14 cellular contexts compared by ENCODE assay signal in the genomic region with DNA sequence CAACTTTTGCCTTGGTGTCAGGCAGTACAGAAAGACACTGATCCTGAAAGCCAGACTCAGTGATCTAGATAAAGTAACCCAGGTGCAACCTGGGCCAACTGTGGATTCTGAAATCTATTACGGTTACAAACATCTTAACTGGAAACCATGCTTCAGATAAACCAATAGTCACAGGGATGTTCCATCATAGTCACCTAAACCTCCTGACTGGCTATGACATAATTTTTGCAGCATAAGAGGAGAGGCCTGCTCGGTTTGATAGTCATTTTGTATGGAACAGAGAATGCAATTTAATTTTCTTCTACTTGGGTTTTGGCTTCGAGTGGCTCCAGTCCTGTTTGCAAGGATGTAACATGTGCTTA. TPM values are rescaled to one million over a fixed set of nuclear protein-coding genes. Genes with fewer than 3 reads are reported as not detected.
DNase-seq lines count a peak whose midpoint lies in the region; ATAC-seq and TF ChIP-seq lines count a peak whose summit lies in the region.
"Had no signal": no experiment of that assay in that cellular context is flagged by ENCODE, and none has a peak within 500 bp of the region (broad histone marks: within the 10 kb centered on the region; RNA-seq: fewer than 3 reads in every experiment).

No MANE protein-coding gene starts in this region.

- peak overlapping the region; percentile 17 to 44 for H3K4me3 Mint-ChIP-seq in activated T-cell treated with anti-CD3 and anti-CD28 coated beads, Interleukin-2, amount 50 U/mL, for 72 hours
- H3K4me3 Mint-ChIP-seq in IgD-negative memory B cell, result peak overlapping the region in 3 of 4 donors; percentile 10 to 71 (median 11)
- peak overlapping the region; percentile 72 for H3K4me3 Mint-ChIP-seq in activated T-helper 17 cell treated with anti-CD3 and anti-CD28 coated beads, Interleukin-2, amount 50 U/mL, for 72 hours
- H3K4me3 Mint-ChIP-seq in osteocyte (ENCODE audit: unreplicated experiment), result no peak overlapping the region

- H3K36me3 Mint-ChIP-seq in activated T-cell treated with anti-CD3 and anti-CD28 coated beads, Interleukin-2, amount 50 U/mL, for 72 hours (ENCODE audit: insufficient read depth in 2 of 2), result no peaks in the 10 kb centered on the region
- peaks cover 2% of the 10 kb centered on the region for H3K36me3 Mint-ChIP-seq in IgD-negative memory B cell
- H3K36me3 Mint-ChIP-seq in activated T-helper 17 cell treated with anti-CD3 and anti-CD28 coated beads, Interleukin-2, amount 50 U/mL, for 72 hours (ENCODE audit: low read depth), result peaks cover 5% of the 10 kb centered on the region
- no peaks in the 10 kb centered on the region for H3K36me3 Mint-ChIP-seq in osteocyte (ENCODE audit: unreplicated experiment)

- no peaks in the 10 kb centered on the region for H3K9me3 Mint-ChIP-seq in activated T-cell treated with anti-CD3 and anti-CD28 coated beads, Interleukin-2, amount 50 U/mL, for 72 hours
- H3K9me3 Mint-ChIP-seq in IgD-negative memory B cell, result peaks cover 1 to 3% (median 2%) of the 10 kb centered on the region in 3 donors
- H3K9me3 Mint-ChIP-seq in activated T-helper 17 cell treated with anti-CD3 and anti-CD28 coated beads, Interleukin-2, amount 50 U/mL, for 72 hours, result no peaks in the 10 kb centered on the region
- no peaks in the 10 kb centered on the region for H3K9me3 Mint-ChIP-seq in osteocyte (ENCODE audit: unreplicated experiment)

- no peaks in the 10 kb centered on the region for H3K27me3 Mint-ChIP-seq in activated T-cell treated with anti-CD3 and anti-CD28 coated beads, Interleukin-2, amount 50 U/mL, for 72 hours (ENCODE audit: low read depth)
- H3K27me3 Mint-ChIP-seq in IgD-negative memory B cell (peaks cover 39% of the 10 kb centered on the region), osteocyte (ENCODE audit: unreplicated experiment) (peaks cover 27% of the 10 kb centered on the region)
- no peaks in the 10 kb centered on the region for H3K27me3 Mint-ChIP-seq in activated T-helper 17 cell treated with anti-CD3 and anti-CD28 coated beads, Interleukin-2, amount 50 U/mL, for 72 hours

- ATAC-seq in activated T-cell treated with anti-CD3 and anti-CD28 coated beads, Interleukin-2, amount 50 U/mL, for 72 hours (replicated peaks in 1 of 2), result peak in 1 of 2 donors; percentile 7
- peak; percentile 8 for ATAC-seq in activated T-helper 17 cell treated with anti-CD3 and anti-CD28 coated beads, Interleukin-2, amount 50 U/mL, for 72 hours (replicated peaks)
- no peak for ATAC-seq in HG02973 (IDR thresholded peaks at IDR 0.05; ENCODE audit: unreplicated experiment)

- no peak for DNase-seq in activated T-cell treated with anti-CD3 and anti-CD28 coated beads, Interleukin-2, amount 50 U/mL, for 72 hours
- no peak for DNase-seq in activated T-cell treated with anti-CD3 and anti-CD28 coated beads for 4 hours
- peak; percentile 8 for DNase-seq in osteocyte (ENCODE audit: extremely low spot score, unreplicated experiment)
- DNase-seq in activated CD4-positive, CD25-positive, alpha-beta regulatory T cell treated with anti-CD3 and anti-CD28 coated beads, Interleukin-2, amount 50 U/mL, for 72 hours, result no peak
- DNase-seq in stimulated activated naive CD4-positive, alpha-beta T cell treated with Interleukin-2 at 50 U/mL for 16 hours (lab: John Stamatoyannopoulos, UW), result no peak
- DNase-seq: aorta, DMS53, H7, mammary epithelial cell, NCI-H82, T1000 had no signal

- TF ChIP-seq CTCF in osteocyte (IDR thresholded peaks at IDR 0.05), result no peak

- H3K4me1 Mint-ChIP-seq in activated T-cell treated with anti-CD3 and anti-CD28 coated beads, Interleukin-2, amount 50 U/mL, for 72 hours (ENCODE audit: low read depth), result peaks cover 68% of the 10 kb centered on the region
- H3K4me1 Mint-ChIP-seq in IgD-negative memory B cell, result peaks cover 24 to 28% (median 25%) of the 10 kb centered on the region in 3 donors
- peaks cover 55% of the 10 kb centered on the region for H3K4me1 Mint-ChIP-seq in activated T-helper 17 cell treated with anti-CD3 and anti-CD28 coated beads, Interleukin-2, amount 50 U/mL, for 72 hours
- H3K4me1 Mint-ChIP-seq in osteocyte (ENCODE audit: unreplicated experiment), result peaks cover 3% of the 10 kb centered on the region

- peak overlapping the region; percentile 0 for H3K27ac Mint-ChIP-seq in activated T-cell treated with anti-CD3 and anti-CD28 coated beads, Interleukin-2, amount 50 U/mL, for 72 hours
- H3K27ac Mint-ChIP-seq in IgD-negative memory B cell (peak overlapping the region in 2 of 3 donors; percentile 41 to 94), osteocyte (ENCODE audit: unreplicated experiment) (no peak overlapping the region)
- H3K27ac Mint-ChIP-seq in activated T-helper 17 cell treated with anti-CD3 and anti-CD28 coated beads, Interleukin-2, amount 50 U/mL, for 72 hours, result peak overlapping the region; percentile 86

RNA-seq across cellular contexts. Expression of a gene that starts 3.7 kb away (rescaled TPM):
- 10 to 100 TPM in 1 of 2 donors, 1 to 10 TPM in 1; 8.2 to 13.6 TPM for total RNA-seq in activated T-cell treated with anti-CD3 and anti-CD28 coated beads, Interleukin-2, amount 50 U/mL, for 72 hours
- 3.1 TPM for polyA plus RNA-seq in IgD-negative memory B cell
- total RNA-seq in activated T-helper 17 cell treated with anti-CD3 and anti-CD28 coated beads, Interleukin-2, amount 50 U/mL, for 72 hours, result 10 to 100 TPM in 1 of 2 donors, 1 to 10 TPM in 1; 7.0 to 11.0 TPM
- 0.86 and 1.3 TPM in 2 replicates for total RNA-seq in osteocyte
